ENCODE assay signal across 9 cellular contexts in genomic region chr14:52949249-52949648, GRCh38. TPM values are rescaled to one million over a fixed set of nuclear protein-coding genes. Genes with fewer than 3 reads are reported as not detected.
DNase-seq lines count a peak whose midpoint lies in the region; ATAC-seq and TF ChIP-seq lines count a peak whose summit lies in the region.
"Had no signal": no experiment of that assay in that cellular context is flagged by ENCODE, and none has a peak within 500 bp of the region (broad histone marks: within the 10 kb centered on the region; RNA-seq: fewer than 3 reads in every experiment).

No MANE protein-coding gene starts in this region.

- peaks cover 23% of the 10 kb centered on the region for H3K4me1 Mint-ChIP-seq in activated T-cell treated with anti-CD3 and anti-CD28 coated beads, Interleukin-2, amount 50 U/mL, for 72 hours (ENCODE audit: low read depth)
- H3K4me1 Mint-ChIP-seq in MCF 10A (ENCODE audit: insufficient read depth, unreplicated experiment) = peaks cover 20% of the 10 kb centered on the region

- CTCF ChIA-PET in MCF 10A (lab: Yijun Ruan, JAX) = interaction anchor here (0.5 to 2.4 kb wide), 7 partner anchors 8 to 124 kb away, joined by 3 to 14 read pairs (median 4); no protein-coding TSS in a partner anchor

- peak overlapping the region; percentile 43 for H3K27ac Mint-ChIP-seq in activated T-cell treated with anti-CD3 and anti-CD28 coated beads, Interleukin-2, amount 50 U/mL, for 72 hours
- H3K27ac Mint-ChIP-seq in MCF 10A (ENCODE audit: low read depth, unreplicated experiment) = peak overlapping the region; percentile 90
- H3K27ac Mint-ChIP-seq: CD14-positive monocyte had no signal

- DNase-seq in activated T-cell treated with anti-CD3 and anti-CD28 coated beads, Interleukin-2, amount 50 U/mL, for 72 hours = no peak
- DNase-seq in activated T-cell treated with anti-CD3 and anti-CD28 coated beads, Interleukin-2, amount 50 U/mL, for 1 hour = no peak
- DNase-seq in MCF 10A (ENCODE audit: unreplicated experiment) = no peak
- DNase-seq in lower lobe of right lung = no peak
- no peak for DNase-seq in tibial artery
- DNase-seq in SKM-1 (lab: John Stamatoyannopoulos, UW; ENCODE audit: unreplicated experiment) = no peak
- no peak for DNase-seq in MV-4-11 (lab: John Stamatoyannopoulos, UW)
- no peak for DNase-seq in NCI-H524 treated with DMSO at 0.1 percent for 48 hours (lab: John Stamatoyannopoulos, UW)

- H3K4me1 ChIP-seq in lower lobe of right lung = peaks cover 41% of the 10 kb centered on the region
- peaks cover 0 to 75% (median 23%) of the 10 kb centered on the region in 4 donors for H3K4me1 ChIP-seq in tibial artery

- H3K4me3 ChIP-seq in lower lobe of right lung (peak overlapping the region; percentile 92), tibial artery (peak overlapping the region; percentile 85 to 90)

- H3K4me3 Mint-ChIP-seq in activated T-cell treated with anti-CD3 and anti-CD28 coated beads, Interleukin-2, amount 50 U/mL, for 72 hours = peak overlapping the region; percentile 89 to 91
- H3K4me3 Mint-ChIP-seq in MCF 10A (ENCODE audit: unreplicated experiment) = peak overlapping the region; percentile 94

- peaks cover 3 to 5% of the 10 kb centered on the region in 2 donors for H3K36me3 Mint-ChIP-seq in activated T-cell treated with anti-CD3 and anti-CD28 coated beads, Interleukin-2, amount 50 U/mL, for 72 hours (ENCODE audit: insufficient read depth in 2 of 2)
- peaks cover 29% of the 10 kb centered on the region for H3K36me3 Mint-ChIP-seq in MCF 10A (ENCODE audit: insufficient read depth, unreplicated experiment)

- intact Hi-C loops in MCF 10A (cut with micrococcal nuclease) = loop anchor here (1.0 kb wide), 1 partner anchor 71 kb away; no protein-coding TSS in a partner anchor
- intact Hi-C loops in lower lobe of right lung (cut with DNase I) = no loop called here
- intact Hi-C loops in tibial artery (cut with DNase I; ENCODE audit: low total_unique reads) = loop anchor here (5.0 to 10.0 kb wide), 2 partner anchors 42 to 64 kb away; no protein-coding TSS in a partner anchor

- TF ChIP-seq CTCF in MCF 10A (IDR thresholded peaks at IDR 0.05; ENCODE audit: unreplicated experiment) (no peak), lower lobe of right lung (IDR thresholded peaks at IDR 0.05) (no peak), tibial artery (IDR thresholded peaks at IDR 0.05) (no peak)

- H3K36me3 ChIP-seq in lower lobe of right lung (peaks cover 22% of the 10 kb centered on the region), tibial artery (no peaks in the 10 kb centered on the region)

- H3K9me3 ChIP-seq in lower lobe of right lung (no peaks in the 10 kb centered on the region), tibial artery (no peaks in the 10 kb centered on the region)

- H3K27me3 ChIP-seq in lower lobe of right lung (ENCODE audit: low read depth) = peaks cover 10% of the 10 kb centered on the region
- H3K27me3 ChIP-seq in tibial artery = no peaks in the 10 kb centered on the region

- BruUV-seq in MCF 10A (replicated peaks; lab: Mats Ljungman, UMichigan) = no TSS peak

- peak overlapping the region; percentile 96 for H3K27ac ChIP-seq in lower lobe of right lung
- peak overlapping the region; percentile 98 to 99 for H3K27ac ChIP-seq in tibial artery

- H3K27me3 Mint-ChIP-seq in activated T-cell treated with anti-CD3 and anti-CD28 coated beads, Interleukin-2, amount 50 U/mL, for 72 hours (ENCODE audit: low read depth) = peaks cover 58% of the 10 kb centered on the region
- H3K27me3 Mint-ChIP-seq in MCF 10A (ENCODE audit: insufficient read depth, unreplicated experiment) = no peaks in the 10 kb centered on the region

- ATAC-seq in activated T-cell treated with anti-CD3 and anti-CD28 coated beads, Interleukin-2, amount 50 U/mL, for 72 hours (replicated peaks in 1 of 2) = no peak
- no peak for ATAC-seq in lower lobe of right lung

- POLR2A ChIA-PET in MCF 10A (lab: Yijun Ruan, JAX) = interaction anchor here (0.6 to 4.7 kb wide), 17 partner anchors 10 to 175 kb away, joined by 3 to 38 read pairs (median 5); no protein-coding TSS in a partner anchor

- H3K9me3 Mint-ChIP-seq in activated T-cell treated with anti-CD3 and anti-CD28 coated beads, Interleukin-2, amount 50 U/mL, for 72 hours = no peaks in the 10 kb centered on the region
- no peaks in the 10 kb centered on the region for H3K9me3 Mint-ChIP-seq in MCF 10A (ENCODE audit: unreplicated experiment)

RNA-seq across cellular contexts. Expression of gene FERMT2, which starts 1.6 kb away (rescaled TPM):
- total RNA-seq in activated T-cell treated with anti-CD3 and anti-CD28 coated beads, Interleukin-2, amount 50 U/mL, for 72 hours = 10 to 100 TPM; 12.1 to 18.8 TPM
- total RNA-seq in MCF 10A (2022) (62.2 and 62.7 TPM in 2 replicates), lower lobe of right lung (86.0 TPM)
